ENCODE assay signal across 27 cellular contexts in genomic region chr1:171583581-171584194, GRCh38. TPM values are rescaled to one million over a fixed set of nuclear protein-coding genes. Genes with fewer than 3 reads are reported as not detected.
DNase-seq lines count a peak whose midpoint lies in the region; ATAC-seq and TF ChIP-seq lines count a peak whose summit lies in the region.
"Had no signal": no experiment of that assay in that cellular context is flagged by ENCODE, and none has a peak within 500 bp of the region (broad histone marks: within the 10 kb centered on the region; RNA-seq: fewer than 3 reads in every experiment).

No MANE protein-coding gene starts in this region.

- TF ChIP-seq POLR2A in IMR-90 (IDR thresholded peaks at IDR 0.05; ENCODE audit: low read depth, low read length) = no peak

- CTCF ChIA-PET in activated CD4-positive, alpha-beta T cell treated with anti-CD3 and anti-CD28 coated beads for 36 hours (lab: Charles Lee) = interaction anchor here (0.6 to 1.7 kb wide), 3 partner anchors 51 to 313 kb away, joined by 3 to 6 read pairs (median 3); no protein-coding TSS in a partner anchor
- CTCF ChIA-PET in IMR-90 (lab: Yijun Ruan, JAX) = interaction anchor here (0.8 to 1.6 kb wide), 2 partner anchors 9 to 99 kb away, joined by 3 read pairs; no protein-coding TSS in a partner anchor

- intact Hi-C loops in activated CD4-positive, alpha-beta T cell treated with anti-CD3 and anti-CD28 coated beads for 36 hours (cut with DNase I, micrococcal nuclease) = loop anchor here (5.0 kb wide), 2 partner anchors 46 to 96 kb away; partner anchors contain the start of gene PRRC2C (in 1 of the 2)
- intact Hi-C loops in IMR-90 (cut with micrococcal nuclease) = loop anchor here (2.0 kb wide), 1 partner anchor 25 kb away; no protein-coding TSS in a partner anchor

- H3K9me1 ChIP-seq in IMR-90 (ENCODE audit: insufficient read depth, low read length) = peaks cover 3% of the 10 kb centered on the region; the same call in 1 of the 2 replicates

- BruUV-seq in IMR-90 (replicated peaks; lab: Mats Ljungman, UMichigan) = no TSS peak

- H3K27me3 Mint-ChIP-seq in activated CD4-positive, alpha-beta T cell treated with anti-CD3 and anti-CD28 coated beads for 36 hours = no peaks in the 10 kb centered on the region
- H3K27me3 Mint-ChIP-seq in natural killer cell treated with Interleukin-12 subunit alpha and Interleukin-12 subunit beta and Interleukin-15 and Interleukin-18, amount 100 ng/mL, for 72 hours = no peaks in the 10 kb centered on the region
- H3K27me3 Mint-ChIP-seq: activated CD4-positive, alpha-beta T cell treated with anti-CD3 and anti-CD28 coated beads, Interleukin-2, amount 10 ng/mL, durations not matched to agents 7 days and 5 days; IgD-negative memory B cell had no signal

- peak overlapping the region; percentile 28 for H3K27ac Mint-ChIP-seq in activated CD4-positive, alpha-beta T cell treated with anti-CD3 and anti-CD28 coated beads for 36 hours
- H3K27ac Mint-ChIP-seq in natural killer cell treated with Interleukin-12 subunit alpha and Interleukin-12 subunit beta and Interleukin-15 and Interleukin-18, amount 100 ng/mL, for 72 hours = peak overlapping the region; percentile 1 to 27
- H3K27ac Mint-ChIP-seq: activated CD4-positive, alpha-beta T cell treated with anti-CD3 and anti-CD28 coated beads, Interleukin-2, amount 10 ng/mL, durations not matched to agents 7 days and 5 days; endodermal cell; IgD-negative memory B cell had no signal

- H3K9me3 ChIP-seq in IMR-90 (ENCODE audit: control insufficient read depth, insufficient read depth, low read length) = no peaks in the 10 kb centered on the region
- H3K9me3 ChIP-seq: colonic mucosa, heart right ventricle, MG63, suprapubic skin, vagina had no signal

- H3K27ac ChIP-seq in IMR-90 (ENCODE audit: insufficient read depth, low read length) = no peak overlapping the region
- H3K27ac ChIP-seq: colonic mucosa, heart right ventricle, suprapubic skin, vagina had no signal

- no peak overlapping the region for H2BK5ac ChIP-seq in IMR-90 (ENCODE audit: low read depth, low read length, poor library complexity, severe bottlenecking)

- DNase-seq in activated CD4-positive, alpha-beta T cell treated with anti-CD3 and anti-CD28 coated beads for 36 hours = no peak
- DNase-seq in activated CD4-positive, alpha-beta T cell treated with anti-CD3 and anti-CD28 coated beads, Interleukin-2, amount 50 U/mL, for 4 hours = no peak
- DNase-seq in IMR-90 = peak; percentile 8
- DNase-seq in choroid plexus epithelial cell (ENCODE audit: low read depth) = peak; percentile 63
- no peak for DNase-seq in natural killer cell treated with Interleukin-12 subunit alpha and Interleukin-12 subunit beta and Interleukin-15 and Interleukin-18, amount 100 ng/mL, for 72 hours (ENCODE audit: low spot score)
- no peak for DNase-seq in cerebellum (ENCODE audit: low spot score)
- no peak for DNase-seq in NCI-H226
- DNase-seq: 8988T; activated CD4-positive, alpha-beta T cell treated with anti-CD3 and anti-CD28 coated beads, Interleukin-2, amount 10 ng/mL, durations not matched to agents 7 days and 5 days; activated CD8-positive, alpha-beta memory T cell treated with anti-CD3 and anti-CD28 coated beads, Interleukin-2, amount 50 U/mL, for 48 hours; colonic mucosa; COR-L47; EL; endodermal cell; heart right ventricle; MG63; NCI-H1436 treated with DMSO at 0.1 percent for 48 hours; NCI-H526 treated with DMSO at 0.1 percent for 48 hours; occipital lobe; retina; stimulated activated CD4-positive, alpha-beta T cell treated with anti-CD3 and anti-CD28 coated beads, Interleukin-12 subunit alpha, Interleukin-12 subunit beta, amount 100 ng/mL, for 4 hours had no signal

- no peak overlapping the region for H2BK120ac ChIP-seq in IMR-90 (ENCODE audit: low read depth, low read length)

- peaks cover 2% of the 10 kb centered on the region for H3K4me1 ChIP-seq in IMR-90 (ENCODE audit: control insufficient read depth, insufficient read depth, low read length)
- H3K4me1 ChIP-seq: colonic mucosa, heart right ventricle, suprapubic skin, vagina had no signal

- TF ChIP-seq CTCF in IMR-90 (conservative IDR thresholded peaks at IDR 0.05; ENCODE audit: low read depth, low read length) (no peak), choroid plexus epithelial cell (conservative IDR thresholded peaks at IDR 0.05; ENCODE audit: low read depth, low read length) (no peak)

- H3K27me3 ChIP-seq in IMR-90 (ENCODE audit: control insufficient read depth, insufficient read depth, low read length) = no peaks in the 10 kb centered on the region
- H3K27me3 ChIP-seq: colonic mucosa, heart right ventricle, MG63, suprapubic skin, vagina had no signal

- H3K4me2 ChIP-seq in IMR-90 (ENCODE audit: low read depth, low read length) = no peak overlapping the region

- H3K36me3 ChIP-seq in IMR-90 (ENCODE audit: control insufficient read depth, insufficient read depth, low read length) = peaks cover 45% of the 10 kb centered on the region

- peaks cover 56% of the 10 kb centered on the region for H3K36me3 Mint-ChIP-seq in activated CD4-positive, alpha-beta T cell treated with anti-CD3 and anti-CD28 coated beads for 36 hours (ENCODE audit: low read depth)
- peaks cover 39% of the 10 kb centered on the region for H3K36me3 Mint-ChIP-seq in natural killer cell treated with Interleukin-12 subunit alpha and Interleukin-12 subunit beta and Interleukin-15 and Interleukin-18, amount 100 ng/mL, for 72 hours

- H3K4me1 Mint-ChIP-seq in activated CD4-positive, alpha-beta T cell treated with anti-CD3 and anti-CD28 coated beads for 36 hours = peaks cover 18% of the 10 kb centered on the region
- peaks cover 10 to 16% of the 10 kb centered on the region in 2 donors for H3K4me1 Mint-ChIP-seq in natural killer cell treated with Interleukin-12 subunit alpha and Interleukin-12 subunit beta and Interleukin-15 and Interleukin-18, amount 100 ng/mL, for 72 hours (ENCODE audit: low read depth in 2 of 2)
- H3K4me1 Mint-ChIP-seq: endodermal cell, IgD-negative memory B cell had no signal

- no peak overlapping the region for H3K18ac ChIP-seq in IMR-90 (ENCODE audit: low read depth, low read length)

- no peak overlapping the region for H3K9ac ChIP-seq in IMR-90 (ENCODE audit: low read depth, low read length)

- dilution Hi-C loops in IMR-90 (cut with HindIII; ENCODE audit: low sequenced_read_pairs, unreplicated experiment) = no loop called here

- no peak overlapping the region for H3K4me3 Mint-ChIP-seq in activated CD4-positive, alpha-beta T cell treated with anti-CD3 and anti-CD28 coated beads for 36 hours
- no peak overlapping the region for H3K4me3 Mint-ChIP-seq in natural killer cell treated with Interleukin-12 subunit alpha and Interleukin-12 subunit beta and Interleukin-15 and Interleukin-18, amount 100 ng/mL, for 72 hours
- H3K4me3 Mint-ChIP-seq: activated CD4-positive, alpha-beta T cell treated with anti-CD3 and anti-CD28 coated beads, Interleukin-2, amount 10 ng/mL, durations not matched to agents 7 days and 5 days; endodermal cell; IgD-negative memory B cell had no signal

- no peak overlapping the region for H2AFZ ChIP-seq in IMR-90 (replicated peaks; ENCODE audit: low read length, poor library complexity)

- H3K14ac ChIP-seq in IMR-90 (replicated peaks; ENCODE audit: low read depth, low read length) = no peak overlapping the region

- H2BK15ac ChIP-seq in IMR-90 (ENCODE audit: low read depth, low read length) = no peak overlapping the region

- no peak overlapping the region for H3K23ac ChIP-seq in IMR-90 (ENCODE audit: low read depth, low read length)

- H2AK5ac ChIP-seq in IMR-90 (ENCODE audit: low read depth, low read length) = no peak overlapping the region

- no peak overlapping the region for H4K91ac ChIP-seq in IMR-90 (ENCODE audit: insufficient read depth, low read depth, low read length)

- no peak overlapping the region for H3K56ac ChIP-seq in IMR-90 (ENCODE audit: extremely low read depth, insufficient read depth, low read length)

- POLR2A ChIA-PET in activated CD4-positive, alpha-beta T cell treated with anti-CD3 and anti-CD28 coated beads for 36 hours (lab: Charles Lee) = no interaction called here
- POLR2A ChIA-PET in IMR-90 (lab: Charles Lee; ENCODE audit: unreplicated experiment) = no interaction called here

- H2BK20ac ChIP-seq in IMR-90 (ENCODE audit: low read depth, low read length) = no peak overlapping the region

- no peaks in the 10 kb centered on the region for H4K20me1 ChIP-seq in IMR-90 (ENCODE audit: insufficient read depth, low read length)

- H4K5ac ChIP-seq in IMR-90 (ENCODE audit: low read depth, low read length) = no peak overlapping the region

- no peak overlapping the region for H3K4me3 ChIP-seq in IMR-90 (ENCODE audit: insufficient read depth, low read depth, low read length)
- H3K4me3 ChIP-seq in choroid plexus epithelial cell (ENCODE audit: low read depth, low read length) = no peak overlapping the region
- H3K4me3 ChIP-seq: colonic mucosa, heart right ventricle, MG63, suprapubic skin, vagina had no signal

- H4K8ac ChIP-seq in IMR-90 (ENCODE audit: low read depth in 2 of 2, low read length in 2 of 2) = no peak overlapping the region

- ATAC-seq in activated CD4-positive, alpha-beta T cell treated with anti-CD3 and anti-CD28 coated beads for 36 hours = no peak
- ATAC-seq in IMR-90 (ENCODE audit: low read depth) = no peak
- no peak for ATAC-seq in natural killer cell treated with Interleukin-12 subunit alpha and Interleukin-12 subunit beta and Interleukin-15 and Interleukin-18, amount 100 ng/mL, for 72 hours
- ATAC-seq in GM18520 (IDR thresholded peaks at IDR 0.05; ENCODE audit: unreplicated experiment) = no peak
- ATAC-seq: heart right ventricle had no signal

- no peak overlapping the region for H3K4ac ChIP-seq in IMR-90 (ENCODE audit: low read depth, low read length)

- 100% methylated on average over 1 of the region's 1 CpG; no CpG with 5 or more reads in 1 of the 2 experiments for WGBS in IMR-90 (ENCODE audit: extremely low coverage in 2 of 2, insufficient read length in 1 of 2), 2 experiments

- no peak overlapping the region for H2AK9ac ChIP-seq in IMR-90 (replicated peaks; ENCODE audit: low read depth, low read length, poor library complexity)

- TF ChIP-seq RAD21 in IMR-90 (IDR thresholded peaks at IDR 0.05; ENCODE audit: low read length) = no peak

- H3K9me3 Mint-ChIP-seq in activated CD4-positive, alpha-beta T cell treated with anti-CD3 and anti-CD28 coated beads for 36 hours (ENCODE audit: low read depth) = no peaks in the 10 kb centered on the region
- H3K9me3 Mint-ChIP-seq in natural killer cell treated with Interleukin-12 subunit alpha and Interleukin-12 subunit beta and Interleukin-15 and Interleukin-18, amount 100 ng/mL, for 72 hours = no peaks in the 10 kb centered on the region
- H3K9me3 Mint-ChIP-seq: activated CD4-positive, alpha-beta T cell treated with anti-CD3 and anti-CD28 coated beads, Interleukin-2, amount 10 ng/mL, durations not matched to agents 7 days and 5 days; endodermal cell; IgD-negative memory B cell had no signal

- in situ Hi-C loops in IMR-90 (cut with MboI; ENCODE audit: low sequenced_read_pairs) = no loop called here

- H3K79me1 ChIP-seq in IMR-90 (ENCODE audit: low read depth in 1 of 2, low read length in 2 of 2) = peaks cover 14 to 23% of the 10 kb centered on the region in 2 experiments

RNA-seq across cellular contexts. Expression of gene MYOCOS, which starts 38.4 kb away (rescaled TPM):
- not detected for total RNA-seq in activated CD4-positive, alpha-beta T cell treated with anti-CD3 and anti-CD28 coated beads for 36 hours
- not detected in 2 replicates for total RNA-seq in IMR-90 (2012; rRNA removed)
- not detected in 2 replicates for polyA plus RNA-seq in IMR-90 (2012; rRNA removed)
- not detected in 2 replicates for polyA plus RNA-seq in IMR-90 (2012; cell fraction: cytosol; rRNA removed)
- polyA plus RNA-seq in IMR-90 (2012; cell fraction: nucleus; rRNA removed; ENCODE audit: low replicate concordance) = not detected in 2 replicates
- under 1 TPM in 1 of 2 donors, not detected in 1; 0.17 TPM for total RNA-seq in natural killer cell treated with Interleukin-12 subunit alpha and Interleukin-12 subunit beta and Interleukin-15 and Interleukin-18, amount 100 ng/mL, for 72 hours
- not detected for total RNA-seq in cerebellum
- total RNA-seq: colonic mucosa, endodermal cell, heart right ventricle, lower leg skin, occipital lobe, suprapubic skin, vagina had no signal
- polyA plus RNA-seq: BJ, heart right ventricle had no signal

Comparison
In these comparisons a context has a peak if more than half of its experiments do, and no peak if none do; other contexts are left out.
1. DNase-seq: peak in IMR-90 (single experiment) and choroid plexus epithelial cell (single experiment); none in activated CD4-positive, alpha-beta T cell treated with anti-CD3 and anti-CD28 coated beads for 36 hours (single experiment), activated CD4-positive, alpha-beta T cell treated with anti-CD3 and anti-CD28 coated beads, Interleukin-2, amount 50 U/mL, for 4 hours (0 of 2), natural killer cell treated with Interleukin-12 subunit alpha and Interleukin-12 subunit beta and Interleukin-15 and Interleukin-18, amount 100 ng/mL, for 72 hours (single experiment), cerebellum (single experiment) and NCI-H226 (single experiment).